In the genomic region with DNA sequence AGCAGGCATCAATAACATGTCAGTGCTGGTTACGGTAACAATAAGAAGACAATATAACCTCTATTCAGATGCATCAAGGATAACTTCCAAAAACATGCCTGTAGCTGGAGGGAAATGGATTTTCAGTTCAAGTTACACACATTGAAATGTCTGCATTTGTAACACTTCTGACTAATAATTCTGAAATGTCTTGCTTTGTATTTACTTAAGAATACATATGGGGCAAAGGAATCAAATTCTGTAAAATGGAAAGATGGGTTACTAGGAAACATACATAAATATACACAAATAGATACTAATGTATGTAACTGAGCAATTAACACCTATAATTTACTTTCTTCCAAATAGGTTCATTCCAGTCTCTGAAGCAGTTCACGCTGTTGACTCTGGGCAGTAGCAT, we compare ENCODE assay signal across 22 cellular contexts. TPM values are rescaled to one million over a fixed set of nuclear protein-coding genes. Genes with fewer than 3 reads are reported as not detected.
A peak's percentile ranks its signal among the peaks of the same experiment; 100 is the strongest.
DNase-seq lines count a peak whose midpoint lies in the region; ATAC-seq, FAIRE-seq and TF ChIP-seq lines count a peak whose summit lies in the region.
"Had no signal": no experiment of that assay in that cellular context is flagged by ENCODE, and none has a peak within 500 bp of the region (broad histone marks: within the 10 kb centered on the region; RNA-seq: fewer than 3 reads in every experiment).

No MANE protein-coding gene starts in this region.

- 0 out of 2 replicates have a peak overlapping the region, but pooled peaks have one; percentile 0 for H2AFZ ChIP-seq in K562 (ENCODE audit: low read depth, low read length)
- H2AFZ ChIP-seq: GM23338 had no signal

- H3K36me3 ChIP-seq in RWPE2 (ENCODE audit: low read depth) (no peaks in the 10 kb centered on the region), K562 (ENCODE audit: control insufficient read depth, insufficient read depth, low read length) (no peaks in the 10 kb centered on the region)
- H3K36me3 ChIP-seq: BLaER1 had no signal

- H3K79me2 ChIP-seq in K562 (ENCODE audit: control insufficient read depth, insufficient read depth, low read length) = no peaks in the 10 kb centered on the region

- ATAC-seq in RWPE2 (ENCODE audit: low read depth) = peak; percentile 27; the same call in 1 of the 3 replicates
- no peak for ATAC-seq in K562
- ATAC-seq in HG02763 (IDR thresholded peaks at IDR 0.05; ENCODE audit: unreplicated experiment) = no peak
- ATAC-seq: CD8-positive, alpha-beta T cell; GM23338 had no signal

- CTCF ChIA-PET in K562 (lab: Yijun Ruan, JAX; ENCODE audit: low intra/inter-chr PET ratio) = interaction anchor here (0.6 kb wide), 1 partner anchor 28 kb away, joined by 3 read pairs; no protein-coding TSS in a partner anchor

- no peaks in the 10 kb centered on the region for H4K20me1 ChIP-seq in K562 (replicated peaks; ENCODE audit: control insufficient read depth, insufficient read depth, low read length)
- H4K20me1 ChIP-seq: BLaER1 had no signal

- in situ Hi-C loops in K562 (cut with MboI) = no loop called here

- H3K4me2 ChIP-seq in K562 (ENCODE audit: insufficient read depth, low read length) = no peak overlapping the region
- H3K4me2 ChIP-seq: BLaER1, GM23338 had no signal

- no peak overlapping the region for H3K9ac ChIP-seq in K562 (ENCODE audit: insufficient read depth in 1 of 2, low read depth in 2 of 2, low read length in 2 of 2)
- H3K9ac ChIP-seq: BLaER1 had no signal

- no peak for FAIRE-seq in K562 (lab: Jason Lieb, UNC)
- FAIRE-seq: G401.6, GM12892, GM19239 had no signal

- H3K9me1 ChIP-seq in K562 (ENCODE audit: control insufficient read depth, insufficient read depth, low read length) = no peaks in the 10 kb centered on the region

- POLR2A ChIA-PET in K562 (lab: Yijun Ruan, JAX) = interaction anchor here (1.3 to 1.7 kb wide), 2 partner anchors 14 to 66 kb away, joined by 3 read pairs; no protein-coding TSS in a partner anchor

- no peaks in the 10 kb centered on the region for H3K9me3 ChIP-seq in RWPE2 (ENCODE audit: severe bottlenecking)
- no peaks in the 10 kb centered on the region for H3K9me3 ChIP-seq in K562 (replicated peaks; ENCODE audit: control insufficient read depth, insufficient read depth, low read depth, low read length)
- H3K9me3 ChIP-seq: BLaER1, Caco-2 had no signal

- no peaks in the 10 kb centered on the region for H3K27me3 ChIP-seq in RWPE2 (ENCODE audit: insufficient read depth, poor library complexity, severe bottlenecking)
- no peaks in the 10 kb centered on the region for H3K27me3 ChIP-seq in K562 (ENCODE audit: control insufficient read depth in 2 of 2, insufficient read depth in 2 of 2, low read length in 2 of 2)
- H3K27me3 ChIP-seq: BLaER1 had no signal

- no peak for TF ChIP-seq EP300 in K562 (IDR thresholded peaks at IDR 0.05; ENCODE audit: low read length)

- BruUV-seq in K562 (replicated peaks; lab: Mats Ljungman, UMichigan) = no TSS peak

- intact Hi-C loops in K562 (cut with micrococcal nuclease) = no loop called here

- TF ChIP-seq POLR2A in K562 (conservative IDR thresholded peaks at IDR 0.05) = no peak

- no peak overlapping the region for H3K27ac ChIP-seq in RWPE2 (ENCODE audit: poor library complexity, severe bottlenecking)
- no peak overlapping the region for H3K27ac ChIP-seq in K562 (ENCODE audit: extremely low read depth, low read depth, low read length)
- H3K27ac ChIP-seq: 22Rv1, BLaER1, C4-2B had no signal

- WGBS in K562 (ENCODE audit: insufficient coverage, low coverage, missing lambda C conversion rate) = 52% methylated on average over 2 of the region's 2 CpGs

- no peak overlapping the region for H3K4me3 ChIP-seq in RWPE2 (ENCODE audit: severe bottlenecking)
- H3K4me3 ChIP-seq in K562 = no peak overlapping the region
- H3K4me3 ChIP-seq in epithelial cell of esophagus (ENCODE audit: low read length) = no peak overlapping the region
- H3K4me3 ChIP-seq: BLaER1, GM23338 had no signal

- TF ChIP-seq RAD21 in K562 (CRISPR knock-in tag; conservative IDR thresholded peaks at IDR 0.05 in 1 of 2, IDR thresholded peaks at IDR 0.05 in 1 of 2) = no peak

- H3K4me1 ChIP-seq in RWPE2 (ENCODE audit: insufficient read depth, poor library complexity, severe bottlenecking) (peaks cover 4% of the 10 kb centered on the region), K562 (replicated peaks in 1 of 2; ENCODE audit: control insufficient read depth in 2 of 2, insufficient read depth in 2 of 2, low read length in 2 of 2) (peaks cover 4 to 15% of the 10 kb centered on the region in 2 experiments; a peak in 2 of 5 replicates)

- DNase-seq in HCEC 1CT (peak; percentile 5), RWPE2 (ENCODE audit: low spot score) (no peak), K562 (ENCODE audit: extremely low read depth in 1 of 4, low spot score in 3 of 4) (no peak), epithelial cell of esophagus (ENCODE audit: low read depth) (peak; percentile 34), NCI-H69 (lab: John Stamatoyannopoulos, UW) (no peak), amniotic stem cell (lab: John Stamatoyannopoulos, UW) (no peak), hepatic stellate cell (ENCODE audit: low spot score) (no peak)
- DNase-seq: Caco-2; CD4-positive, CD25-positive, alpha-beta regulatory T cell; CD8-positive, alpha-beta T cell; DMS153; DND-41; H9; HFFc6 had no signal

- TF ChIP-seq CTCF in RWPE2 (IDR thresholded peaks at IDR 0.05; ENCODE audit: poor library complexity, severe bottlenecking) = no peak
- no peak for TF ChIP-seq CTCF in K562 (IDR thresholded peaks at IDR 0.05 in 2 of 3, conservative IDR thresholded peaks at IDR 0.05 in 1 of 3; ENCODE audit: insufficient read depth in 2 of 3, low read depth in 1 of 3, low read length in 3 of 3)
- no peak for TF ChIP-seq CTCF in epithelial cell of esophagus (IDR thresholded peaks at IDR 0.05; ENCODE audit: insufficient read depth, low read depth, low read length, missing control alignments)

TF ChIP-seq in K562, 482 proteins besides CTCF, POLR2A, EP300 and RAD21:
- TF ChIP-seq, protein P1, sequence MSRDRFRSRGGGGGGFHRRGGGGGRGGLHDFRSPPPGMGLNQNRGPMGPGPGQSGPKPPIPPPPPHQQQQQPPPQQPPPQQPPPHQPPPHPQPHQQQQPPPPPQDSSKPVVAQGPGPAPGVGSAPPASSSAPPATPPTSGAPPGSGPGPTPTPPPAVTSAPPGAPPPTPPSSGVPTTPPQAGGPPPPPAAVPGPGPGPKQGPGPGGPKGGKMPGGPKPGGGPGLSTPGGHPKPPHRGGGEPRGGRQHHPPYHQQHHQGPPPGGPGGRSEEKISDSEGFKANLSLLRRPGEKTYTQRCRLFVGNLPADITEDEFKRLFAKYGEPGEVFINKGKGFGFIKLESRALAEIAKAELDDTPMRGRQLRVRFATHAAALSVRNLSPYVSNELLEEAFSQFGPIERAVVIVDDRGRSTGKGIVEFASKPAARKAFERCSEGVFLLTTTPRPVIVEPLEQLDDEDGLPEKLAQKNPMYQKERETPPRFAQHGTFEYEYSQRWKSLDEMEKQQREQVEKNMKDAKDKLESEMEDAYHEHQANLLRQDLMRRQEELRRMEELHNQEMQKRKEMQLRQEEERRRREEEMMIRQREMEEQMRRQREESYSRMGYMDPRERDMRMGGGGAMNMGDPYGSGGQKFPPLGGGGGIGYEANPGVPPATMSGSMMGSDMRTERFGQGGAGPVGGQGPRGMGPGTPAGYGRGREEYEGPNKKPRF (IDR thresholded peaks at IDR 0.05; ENCODE audit: low read depth, low read length) = no peak
- no peak for TF ChIP-seq CBX5 (IDR thresholded peaks at IDR 0.05; ENCODE audit: borderline replicate concordance, low read depth)
- TF ChIP-seq, protein P2, sequence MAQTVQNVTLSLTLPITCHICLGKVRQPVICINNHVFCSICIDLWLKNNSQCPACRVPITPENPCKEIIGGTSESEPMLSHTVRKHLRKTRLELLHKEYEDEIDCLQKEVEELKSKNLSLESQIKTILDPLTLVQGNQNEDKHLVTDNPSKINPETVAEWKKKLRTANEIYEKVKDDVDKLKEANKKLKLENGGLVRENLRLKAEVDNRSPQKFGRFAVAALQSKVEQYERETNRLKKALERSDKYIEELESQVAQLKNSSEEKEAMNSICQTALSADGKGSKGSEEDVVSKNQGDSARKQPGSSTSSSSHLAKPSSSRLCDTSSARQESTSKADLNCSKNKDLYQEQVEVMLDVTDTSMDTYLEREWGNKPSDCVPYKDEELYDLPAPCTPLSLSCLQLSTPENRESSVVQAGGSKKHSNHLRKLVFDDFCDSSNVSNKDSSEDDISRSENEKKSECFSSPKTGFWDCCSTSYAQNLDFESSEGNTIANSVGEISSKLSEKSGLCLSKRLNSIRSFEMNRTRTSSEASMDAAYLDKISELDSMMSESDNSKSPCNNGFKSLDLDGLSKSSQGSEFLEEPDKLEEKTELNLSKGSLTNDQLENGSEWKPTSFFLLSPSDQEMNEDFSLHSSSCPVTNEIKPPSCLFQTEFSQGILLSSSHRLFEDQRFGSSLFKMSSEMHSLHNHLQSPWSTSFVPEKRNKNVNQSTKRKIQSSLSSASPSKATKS (CRISPR knock-in tag; IDR thresholded peaks at IDR 0.05) = 0 out of 2 replicates have a peak, but pooled peaks have one; percentile 41
- TF ChIP-seq BCL6 (CRISPR knock-in tag; IDR thresholded peaks at IDR 0.05) = no peak

RNA-seq across cellular contexts. Expression of gene MTPN, which starts 18.6 kb away (rescaled TPM):
- total RNA-seq in K562 (2011; cell fraction: chromatin; rRNA removed; ENCODE audit: low replicate concordance) = 24.4 and 41.1 TPM in 2 replicates
- 26.7 and 34.1 TPM in 2 replicates for total RNA-seq in K562 (2011; cell fraction: nucleolus; rRNA removed)
- 43.8 and 76.6 TPM in 2 replicates for total RNA-seq in K562 (2011; cell fraction: nucleoplasm; rRNA removed)
- total RNA-seq in K562 (2014; rRNA removed) = 94.4 and 128 TPM in 2 replicates
- total RNA-seq in K562 (2014; rRNA removed; fragmentation: Illumina TruSeq; extraction: Trizol) = 156 and 189 TPM in 2 replicates
- 154 and 159 TPM in 2 replicates for total RNA-seq in K562 (2015; rRNA removed; fragmentation: Illumina TruSeq; extraction: Trizol)
- 236 and 261 TPM in 2 replicates for total RNA-seq in K562 (2021)
- polyA plus RNA-seq in K562 (2011; rRNA removed) = 189 and 191 TPM in 2 replicates
- 69.3 and 142 TPM in 2 replicates for polyA plus RNA-seq in K562 (2011; cell fraction: cytosol; rRNA removed)
- 61.0 and 67.9 TPM in 2 replicates for polyA plus RNA-seq in K562 (2011; cell fraction: nucleus; rRNA removed)
- polyA plus RNA-seq in K562 (2012) = 190 and 199 TPM in 2 replicates
- 224 and 243 TPM in 2 replicates for polyA plus RNA-seq in K562 (2014; fragmentation: Illumina TruSeq; extraction: Trizol)
- 10 to 100 TPM; 68.5 to 68.6 TPM for polyA plus RNA-seq in K562 (2014; fragmentation: Nextera tagmentation; extraction: Ambion mirVana)
- 133 and 148 TPM in 2 replicates for polyA plus RNA-seq in K562 (2014; rRNA removed)
- 247 and 299 TPM in 2 replicates for polyA minus RNA-seq in K562 (2011; rRNA and poly(A)+ RNA removed)
- 168 and 172 TPM in 2 replicates for polyA minus RNA-seq in K562 (2011; cell fraction: cytosol; rRNA and poly(A)+ RNA removed)
- polyA minus RNA-seq in K562 (2011; cell fraction: nucleus; rRNA and poly(A)+ RNA removed) = 70.3 and 88.3 TPM in 2 replicates

Comparison
In these comparisons a context has a peak if more than half of its experiments do, and no peak if none do; other contexts are left out.
1. DNase-seq: peak in HCEC 1CT (single experiment) and epithelial cell of esophagus (single experiment); none in RWPE2 (single experiment), K562 (0 of 4), NCI-H69 (single experiment), amniotic stem cell (single experiment) and hepatic stellate cell (single experiment).